In the genomic region with DNA sequence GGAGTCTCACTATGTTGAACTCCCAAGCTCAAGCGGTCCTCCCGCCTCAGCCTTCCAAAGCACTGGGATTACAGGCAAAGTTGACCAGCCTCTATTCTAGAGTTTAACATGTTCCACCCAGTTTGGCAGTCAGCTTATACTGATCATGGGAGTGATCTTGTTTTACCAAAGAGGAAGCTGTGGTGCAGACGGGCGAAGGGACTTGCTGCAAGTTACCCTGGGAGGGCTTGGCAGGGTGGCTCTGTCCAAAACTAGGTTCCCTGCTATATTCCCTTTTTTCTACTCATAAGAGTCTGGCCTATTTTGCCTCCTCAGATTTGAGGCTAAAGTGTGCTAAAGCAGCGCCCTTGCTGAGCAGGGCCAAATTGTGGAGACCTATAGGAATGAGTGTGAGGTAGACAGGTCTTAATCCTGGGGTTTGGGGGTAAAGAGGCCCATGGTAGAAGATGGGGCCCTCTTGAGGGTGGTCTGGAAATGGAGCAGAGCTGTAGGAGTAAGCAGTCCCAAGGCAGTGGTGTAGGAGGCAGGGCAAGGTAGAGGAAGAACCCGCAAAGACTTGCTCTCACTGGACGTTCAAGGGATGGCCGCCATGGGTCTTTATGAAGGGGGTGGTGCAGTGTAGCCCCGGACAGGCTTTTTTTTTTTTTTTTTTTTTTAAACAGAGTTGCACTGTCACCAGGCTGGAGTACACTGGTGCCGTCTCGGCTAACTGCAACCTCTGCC, we compare ENCODE assay signal across 7 cellular contexts. TPM values are rescaled to one million over a fixed set of nuclear protein-coding genes. Genes with fewer than 3 reads are reported as not detected.
DNase-seq lines count a peak whose midpoint lies in the region; ATAC-seq and TF ChIP-seq lines count a peak whose summit lies in the region.
"Had no signal": no experiment of that assay in that cellular context is flagged by ENCODE, and none has a peak within 500 bp of the region (broad histone marks: within the 10 kb centered on the region; RNA-seq: fewer than 3 reads in every experiment).

No MANE protein-coding gene starts in this region.

- H3K4me3 ChIP-seq in neural progenitor cell = no peak overlapping the region

- no peak overlapping the region for H3K9ac ChIP-seq in neural progenitor cell

- H2AFZ ChIP-seq in neural progenitor cell (replicated peaks) = no peak overlapping the region

- peaks cover 64% of the 10 kb centered on the region for H3K36me3 Mint-ChIP-seq in T-helper 2 cell treated with Interferon-gamma antibody and Interleukin-4, amounts not matched to agents 5 μg/mL and 100 μg/mL, for 36 hours (ENCODE audit: low read depth)
- H3K36me3 Mint-ChIP-seq in WTC11 (peaks cover 65% of the 10 kb centered on the region), neural progenitor cell (peaks cover 40% of the 10 kb centered on the region)

- H3K4me2 ChIP-seq in neural progenitor cell = peak overlapping the region; percentile 25

- H3K9me3 Mint-ChIP-seq in T-helper 2 cell treated with Interferon-gamma antibody and Interleukin-4, amounts not matched to agents 5 μg/mL and 100 μg/mL, for 36 hours = no peaks in the 10 kb centered on the region
- no peaks in the 10 kb centered on the region for H3K9me3 Mint-ChIP-seq in WTC11
- H3K9me3 Mint-ChIP-seq in neural progenitor cell = no peaks in the 10 kb centered on the region

- H3F3A ChIP-seq in neural progenitor cell (ENCODE audit: low read depth) = peaks cover 71% of the 10 kb centered on the region

- no peak for DNase-seq in T-helper 2 cell treated with Interferon-gamma antibody and Interleukin-4, amounts not matched to agents 5 μg/mL and 100 μg/mL, for 36 hours (ENCODE audit: low spot score)
- DNase-seq in T-helper 2 cell (no peak), WTC11 (ENCODE audit: low spot score) (no peak), neural progenitor cell (ENCODE audit: low spot score) (no peak), GM10266 (ENCODE audit: extremely low spot score) (no peak), left ventricle myocardium superior (no peak)
- DNase-seq: NCI-H526 treated with DMSO at 0.1 percent for 48 hours had no signal

- H3K36me3 ChIP-seq in neural progenitor cell = peaks cover 19% of the 10 kb centered on the region

- no peaks in the 10 kb centered on the region for H3K27me3 ChIP-seq in neural progenitor cell

- H3K4me1 Mint-ChIP-seq in T-helper 2 cell treated with Interferon-gamma antibody and Interleukin-4, amounts not matched to agents 5 μg/mL and 100 μg/mL, for 36 hours (ENCODE audit: low read depth) = peaks cover 47% of the 10 kb centered on the region
- peaks cover 57% of the 10 kb centered on the region for H3K4me1 Mint-ChIP-seq in WTC11
- H3K4me1 Mint-ChIP-seq in neural progenitor cell = peaks cover 31% of the 10 kb centered on the region

- peaks cover 76% of the 10 kb centered on the region for H4K20me1 ChIP-seq in neural progenitor cell (ENCODE audit: low read depth)

- H3K27me3 Mint-ChIP-seq in T-helper 2 cell treated with Interferon-gamma antibody and Interleukin-4, amounts not matched to agents 5 μg/mL and 100 μg/mL, for 36 hours (ENCODE audit: low read depth) = no peaks in the 10 kb centered on the region
- H3K27me3 Mint-ChIP-seq in WTC11 (ENCODE audit: low read depth) = no peaks in the 10 kb centered on the region
- peaks cover 12% of the 10 kb centered on the region for H3K27me3 Mint-ChIP-seq in neural progenitor cell (ENCODE audit: insufficient read depth, low read depth)

- TF ChIP-seq CTCF in WTC11 (IDR thresholded peaks at IDR 0.05) (no peak), neural progenitor cell (IDR thresholded peaks at IDR 0.05) (no peak), GM10266 (IDR thresholded peaks at IDR 0.05; ENCODE audit: control insufficient read depth, insufficient read depth, low read depth, missing control alignments) (no peak)

- H3K27ac ChIP-seq in neural progenitor cell = peak overlapping the region; percentile 5

- peak overlapping the region; percentile 60 for H3K27ac Mint-ChIP-seq in T-helper 2 cell treated with Interferon-gamma antibody and Interleukin-4, amounts not matched to agents 5 μg/mL and 100 μg/mL, for 36 hours
- H3K27ac Mint-ChIP-seq in WTC11 (peak overlapping the region; percentile 93), neural progenitor cell (no peak overlapping the region)

- CTCF ChIA-PET in WTC11 (lab: Charles Lee) = interaction anchor here (1.2 to 1.3 kb wide), 2 partner anchors 10 to 70 kb away, joined by 3 read pairs; no protein-coding TSS in a partner anchor

- POLR2A ChIA-PET in WTC11 (lab: Charles Lee) = interaction anchor here (1.9 kb wide), 1 partner anchor 9 kb away, joined by 7 read pairs; no protein-coding TSS in a partner anchor

- intact Hi-C loops in left ventricle myocardium superior (cut with micrococcal nuclease) = no loop called here

- H3K4me3 Mint-ChIP-seq in T-helper 2 cell treated with Interferon-gamma antibody and Interleukin-4, amounts not matched to agents 5 μg/mL and 100 μg/mL, for 36 hours = peak overlapping the region; percentile 97
- H3K4me3 Mint-ChIP-seq in WTC11 (peak overlapping the region; percentile 94), neural progenitor cell (no peak overlapping the region)

- H3K79me2 ChIP-seq in neural progenitor cell (ENCODE audit: low read depth) = peaks cover 84% of the 10 kb centered on the region

- ATAC-seq in WTC11 = no peak
- no peak for ATAC-seq in left ventricle myocardium superior

- no peaks in the 10 kb centered on the region for H3K9me3 ChIP-seq in neural progenitor cell (ENCODE audit: low read depth)

- H3K4me1 ChIP-seq in neural progenitor cell = peaks cover 23% of the 10 kb centered on the region

TF ChIP-seq in WTC11, 78 proteins besides CTCF, POLR2A, EP300 and RAD21:
- TF ChIP-seq E2F5 (CRISPR knock-in tag; IDR thresholded peaks at IDR 0.05) (no peak), SMAD3 (CRISPR knock-in tag; IDR thresholded peaks at IDR 0.05; ENCODE audit: borderline replicate concordance) (no peak), NR3C1 (CRISPR knock-in tag; conservative IDR thresholded peaks at IDR 0.05; ENCODE audit: low read depth) (no peak), NR2C2 (CRISPR knock-in tag; IDR thresholded peaks at IDR 0.05) (no peak), ZNF121 (CRISPR knock-in tag; IDR thresholded peaks at IDR 0.05) (no peak), GABPB1 (CRISPR knock-in tag; IDR thresholded peaks at IDR 0.05) (no peak), TEAD4 (CRISPR knock-in tag; IDR thresholded peaks at IDR 0.05) (no peak)

RNA-seq across cellular contexts. Expression of gene RPS19, which starts 3.3 kb away (rescaled TPM):
- total RNA-seq in WTC11 (2021) (3,152 to 3,787 TPM (median 3,713 TPM) in 3 replicates), neural progenitor cell (ENCODE audit: low replicate concordance) (1,422 and 2,398 TPM in 2 replicates), left ventricle myocardium superior (559 TPM)

RNA-seq across cellular contexts. Expression of gene CD79A, which starts 13.7 kb away (rescaled TPM):
- total RNA-seq in WTC11 (2021) (0.42 to 1.2 TPM (median 0.71 TPM) in 3 replicates), neural progenitor cell (ENCODE audit: low replicate concordance) (0.11 and 0.25 TPM in 2 replicates), left ventricle myocardium superior (not detected)

RNA-seq across cellular contexts. Expression of gene DMRTC2, which starts 18.5 kb away (rescaled TPM):
- total RNA-seq in WTC11 (2021) (not detected in 3 replicates), neural progenitor cell (ENCODE audit: low replicate concordance) (not detected in 2 replicates), left ventricle myocardium superior (not detected)

RNA-seq across cellular contexts. Expression of gene LYPD4, which starts 18.9 kb away (rescaled TPM):
- not detected in 3 replicates for total RNA-seq in WTC11 (2021)
- total RNA-seq in neural progenitor cell (ENCODE audit: low replicate concordance) = not detected in 2 replicates
- not detected for total RNA-seq in left ventricle myocardium superior

RNA-seq across cellular contexts. Expression of gene ARHGEF1, which starts 19.6 kb away (rescaled TPM):
- total RNA-seq in WTC11 (2021) (77.2 to 102 TPM (median 82.9 TPM) in 3 replicates), neural progenitor cell (ENCODE audit: low replicate concordance) (10.9 and 25.2 TPM in 2 replicates), left ventricle myocardium superior (26.9 TPM)
